ENCODE assay signal across 1 cellular context in the genomic region with DNA sequence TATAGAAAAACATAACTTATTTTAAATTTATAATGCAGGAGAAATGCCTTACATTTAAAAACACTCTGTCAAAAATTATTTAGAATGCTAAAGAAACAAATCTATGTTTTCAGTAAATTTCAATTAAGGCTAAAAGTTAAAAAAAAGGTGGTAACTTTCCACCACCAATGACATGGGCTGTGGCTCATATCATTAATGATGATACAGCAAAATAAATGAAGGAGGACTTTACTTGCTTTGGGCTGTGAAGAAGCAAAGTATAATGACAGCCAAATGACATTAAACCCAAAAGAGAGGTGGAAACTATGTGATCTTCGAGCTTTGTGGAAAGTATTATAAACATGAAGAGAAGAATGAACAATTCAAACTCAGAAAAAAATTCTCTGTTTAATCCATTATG.
A peak's percentile ranks its signal among the peaks of the same experiment; 100 is the strongest.
TF ChIP-seq lines count a peak whose summit lies in the region.

No MANE protein-coding gene starts in this region.

TF ChIP-seq in K562, 482 proteins besides CTCF, POLR2A, EP300 and RAD21 (continued from another document):
- TF ChIP-seq ZNF77 (CRISPR knock-in tag; IDR thresholded peaks at IDR 0.05) (no peak), MAFK (IDR thresholded peaks at IDR 0.05; ENCODE audit: low read length) (peak; percentile 88), TCF7L2 (IDR thresholded peaks at IDR 0.05; ENCODE audit: low read depth, low read length) (no peak), SMAD1 (IDR thresholded peaks at IDR 0.05; ENCODE audit: low read depth, low read length, partially characterized antibody) (no peak), TCF7 (IDR thresholded peaks at IDR 0.05; ENCODE audit: borderline replicate concordance) (no peak), MAFG (tag; conservative IDR thresholded peaks at IDR 0.05) (peak; percentile 86), TCFL5 (CRISPR knock-in tag; conservative IDR thresholded peaks at IDR 0.05) (no peak), ZC3H8 (IDR thresholded peaks at IDR 0.05) (no peak), C11orf30 (IDR thresholded peaks at IDR 0.05; ENCODE audit: low read depth) (peak; percentile 82), MAFF (IDR thresholded peaks at IDR 0.05; ENCODE audit: low read length) (peak; percentile 89), ZNF316 (IDR thresholded peaks at IDR 0.05) (peak; percentile 92), DNMT1 (IDR thresholded peaks at IDR 0.05) (no peak), RFX7 (CRISPR knock-in tag; IDR thresholded peaks at IDR 0.05) (no peak), HCFC1 (IDR thresholded peaks at IDR 0.05; ENCODE audit: low read depth, low read length) (no peak), DIDO1 (tag; IDR thresholded peaks at IDR 0.05; ENCODE audit: low read depth) (no peak), NFE2 (IDR thresholded peaks at IDR 0.05; ENCODE audit: low read depth) (0 out of 2 replicates have a peak, but pooled peaks have one; percentile 22), PRPF4 (IDR thresholded peaks at IDR 0.05; ENCODE audit: insufficient read depth, low read depth, low read length, poor library complexity, severe bottlenecking) (no peak), SIRT6 (IDR thresholded peaks at IDR 0.05; ENCODE audit: low read depth, low read length) (no peak)
- TF ChIP-seq, protein P1, sequence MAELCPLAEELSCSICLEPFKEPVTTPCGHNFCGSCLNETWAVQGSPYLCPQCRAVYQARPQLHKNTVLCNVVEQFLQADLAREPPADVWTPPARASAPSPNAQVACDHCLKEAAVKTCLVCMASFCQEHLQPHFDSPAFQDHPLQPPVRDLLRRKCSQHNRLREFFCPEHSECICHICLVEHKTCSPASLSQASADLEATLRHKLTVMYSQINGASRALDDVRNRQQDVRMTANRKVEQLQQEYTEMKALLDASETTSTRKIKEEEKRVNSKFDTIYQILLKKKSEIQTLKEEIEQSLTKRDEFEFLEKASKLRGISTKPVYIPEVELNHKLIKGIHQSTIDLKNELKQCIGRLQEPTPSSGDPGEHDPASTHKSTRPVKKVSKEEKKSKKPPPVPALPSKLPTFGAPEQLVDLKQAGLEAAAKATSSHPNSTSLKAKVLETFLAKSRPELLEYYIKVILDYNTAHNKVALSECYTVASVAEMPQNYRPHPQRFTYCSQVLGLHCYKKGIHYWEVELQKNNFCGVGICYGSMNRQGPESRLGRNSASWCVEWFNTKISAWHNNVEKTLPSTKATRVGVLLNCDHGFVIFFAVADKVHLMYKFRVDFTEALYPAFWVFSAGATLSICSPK (IDR thresholded peaks at IDR 0.05; ENCODE audit: borderline replicate concordance): no peak
- TF ChIP-seq, protein P2, sequence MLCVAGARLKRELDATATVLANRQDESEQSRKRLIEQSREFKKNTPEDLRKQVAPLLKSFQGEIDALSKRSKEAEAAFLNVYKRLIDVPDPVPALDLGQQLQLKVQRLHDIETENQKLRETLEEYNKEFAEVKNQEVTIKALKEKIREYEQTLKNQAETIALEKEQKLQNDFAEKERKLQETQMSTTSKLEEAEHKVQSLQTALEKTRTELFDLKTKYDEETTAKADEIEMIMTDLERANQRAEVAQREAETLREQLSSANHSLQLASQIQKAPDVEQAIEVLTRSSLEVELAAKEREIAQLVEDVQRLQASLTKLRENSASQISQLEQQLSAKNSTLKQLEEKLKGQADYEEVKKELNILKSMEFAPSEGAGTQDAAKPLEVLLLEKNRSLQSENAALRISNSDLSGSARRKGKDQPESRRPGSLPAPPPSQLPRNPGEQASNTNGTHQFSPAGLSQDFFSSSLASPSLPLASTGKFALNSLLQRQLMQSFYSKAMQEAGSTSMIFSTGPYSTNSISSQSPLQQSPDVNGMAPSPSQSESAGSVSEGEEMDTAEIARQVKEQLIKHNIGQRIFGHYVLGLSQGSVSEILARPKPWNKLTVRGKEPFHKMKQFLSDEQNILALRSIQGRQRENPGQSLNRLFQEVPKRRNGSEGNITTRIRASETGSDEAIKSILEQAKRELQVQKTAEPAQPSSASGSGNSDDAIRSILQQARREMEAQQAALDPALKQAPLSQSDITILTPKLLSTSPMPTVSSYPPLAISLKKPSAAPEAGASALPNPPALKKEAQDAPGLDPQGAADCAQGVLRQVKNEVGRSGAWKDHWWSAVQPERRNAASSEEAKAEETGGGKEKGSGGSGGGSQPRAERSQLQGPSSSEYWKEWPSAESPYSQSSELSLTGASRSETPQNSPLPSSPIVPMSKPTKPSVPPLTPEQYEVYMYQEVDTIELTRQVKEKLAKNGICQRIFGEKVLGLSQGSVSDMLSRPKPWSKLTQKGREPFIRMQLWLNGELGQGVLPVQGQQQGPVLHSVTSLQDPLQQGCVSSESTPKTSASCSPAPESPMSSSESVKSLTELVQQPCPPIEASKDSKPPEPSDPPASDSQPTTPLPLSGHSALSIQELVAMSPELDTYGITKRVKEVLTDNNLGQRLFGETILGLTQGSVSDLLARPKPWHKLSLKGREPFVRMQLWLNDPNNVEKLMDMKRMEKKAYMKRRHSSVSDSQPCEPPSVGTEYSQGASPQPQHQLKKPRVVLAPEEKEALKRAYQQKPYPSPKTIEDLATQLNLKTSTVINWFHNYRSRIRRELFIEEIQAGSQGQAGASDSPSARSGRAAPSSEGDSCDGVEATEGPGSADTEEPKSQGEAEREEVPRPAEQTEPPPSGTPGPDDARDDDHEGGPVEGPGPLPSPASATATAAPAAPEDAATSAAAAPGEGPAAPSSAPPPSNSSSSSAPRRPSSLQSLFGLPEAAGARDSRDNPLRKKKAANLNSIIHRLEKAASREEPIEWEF (CRISPR knock-in tag; IDR thresholded peaks at IDR 0.05): no peak
- TF ChIP-seq, protein P3, sequence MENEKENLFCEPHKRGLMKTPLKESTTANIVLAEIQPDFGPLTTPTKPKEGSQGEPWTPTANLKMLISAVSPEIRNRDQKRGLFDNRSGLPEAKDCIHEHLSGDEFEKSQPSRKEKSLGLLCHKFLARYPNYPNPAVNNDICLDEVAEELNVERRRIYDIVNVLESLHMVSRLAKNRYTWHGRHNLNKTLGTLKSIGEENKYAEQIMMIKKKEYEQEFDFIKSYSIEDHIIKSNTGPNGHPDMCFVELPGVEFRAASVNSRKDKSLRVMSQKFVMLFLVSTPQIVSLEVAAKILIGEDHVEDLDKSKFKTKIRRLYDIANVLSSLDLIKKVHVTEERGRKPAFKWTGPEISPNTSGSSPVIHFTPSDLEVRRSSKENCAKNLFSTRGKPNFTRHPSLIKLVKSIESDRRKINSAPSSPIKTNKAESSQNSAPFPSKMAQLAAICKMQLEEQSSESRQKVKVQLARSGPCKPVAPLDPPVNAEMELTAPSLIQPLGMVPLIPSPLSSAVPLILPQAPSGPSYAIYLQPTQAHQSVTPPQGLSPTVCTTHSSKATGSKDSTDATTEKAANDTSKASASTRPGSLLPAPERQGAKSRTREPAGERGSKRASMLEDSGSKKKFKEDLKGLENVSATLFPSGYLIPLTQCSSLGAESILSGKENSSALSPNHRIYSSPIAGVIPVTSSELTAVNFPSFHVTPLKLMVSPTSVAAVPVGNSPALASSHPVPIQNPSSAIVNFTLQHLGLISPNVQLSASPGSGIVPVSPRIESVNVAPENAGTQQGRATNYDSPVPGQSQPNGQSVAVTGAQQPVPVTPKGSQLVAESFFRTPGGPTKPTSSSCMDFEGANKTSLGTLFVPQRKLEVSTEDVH (IDR thresholded peaks at IDR 0.05; ENCODE audit: low read depth, partially characterized antibody): no peak
- TF ChIP-seq, protein P4, sequence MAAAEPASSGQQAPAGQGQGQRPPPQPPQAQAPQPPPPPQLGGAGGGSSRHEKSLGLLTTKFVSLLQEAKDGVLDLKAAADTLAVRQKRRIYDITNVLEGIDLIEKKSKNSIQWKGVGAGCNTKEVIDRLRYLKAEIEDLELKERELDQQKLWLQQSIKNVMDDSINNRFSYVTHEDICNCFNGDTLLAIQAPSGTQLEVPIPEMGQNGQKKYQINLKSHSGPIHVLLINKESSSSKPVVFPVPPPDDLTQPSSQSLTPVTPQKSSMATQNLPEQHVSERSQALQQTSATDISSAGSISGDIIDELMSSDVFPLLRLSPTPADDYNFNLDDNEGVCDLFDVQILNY (CRISPR knock-in tag; IDR thresholded peaks at IDR 0.05): no peak
- TF ChIP-seq, protein P5, sequence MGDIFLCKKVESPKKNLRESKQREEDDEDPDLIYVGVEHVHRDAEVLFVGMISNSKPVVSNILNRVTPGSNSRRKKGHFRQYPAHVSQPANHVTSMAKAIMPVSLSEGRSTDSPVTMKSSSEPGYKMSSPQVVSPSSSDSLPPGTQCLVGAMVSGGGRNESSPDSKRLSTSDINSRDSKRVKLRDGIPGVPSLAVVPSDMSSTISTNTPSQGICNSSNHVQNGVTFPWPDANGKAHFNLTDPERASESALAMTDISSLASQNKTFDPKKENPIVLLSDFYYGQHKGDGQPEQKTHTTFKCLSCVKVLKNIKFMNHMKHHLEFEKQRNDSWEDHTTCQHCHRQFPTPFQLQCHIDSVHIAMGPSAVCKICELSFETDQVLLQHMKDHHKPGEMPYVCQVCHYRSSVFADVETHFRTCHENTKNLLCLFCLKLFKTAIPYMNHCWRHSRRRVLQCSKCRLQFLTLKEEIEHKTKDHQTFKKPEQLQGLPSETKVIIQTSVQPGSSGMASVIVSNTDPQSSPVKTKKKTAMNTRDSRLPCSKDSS (IDR thresholded peaks at IDR 0.05; ENCODE audit: low read depth, partially characterized antibody): no peak
- TF ChIP-seq, protein P6, sequence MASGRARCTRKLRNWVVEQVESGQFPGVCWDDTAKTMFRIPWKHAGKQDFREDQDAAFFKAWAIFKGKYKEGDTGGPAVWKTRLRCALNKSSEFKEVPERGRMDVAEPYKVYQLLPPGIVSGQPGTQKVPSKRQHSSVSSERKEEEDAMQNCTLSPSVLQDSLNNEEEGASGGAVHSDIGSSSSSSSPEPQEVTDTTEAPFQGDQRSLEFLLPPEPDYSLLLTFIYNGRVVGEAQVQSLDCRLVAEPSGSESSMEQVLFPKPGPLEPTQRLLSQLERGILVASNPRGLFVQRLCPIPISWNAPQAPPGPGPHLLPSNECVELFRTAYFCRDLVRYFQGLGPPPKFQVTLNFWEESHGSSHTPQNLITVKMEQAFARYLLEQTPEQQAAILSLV (tag; IDR thresholded peaks at IDR 0.05): no peak
- TF ChIP-seq, protein P7, sequence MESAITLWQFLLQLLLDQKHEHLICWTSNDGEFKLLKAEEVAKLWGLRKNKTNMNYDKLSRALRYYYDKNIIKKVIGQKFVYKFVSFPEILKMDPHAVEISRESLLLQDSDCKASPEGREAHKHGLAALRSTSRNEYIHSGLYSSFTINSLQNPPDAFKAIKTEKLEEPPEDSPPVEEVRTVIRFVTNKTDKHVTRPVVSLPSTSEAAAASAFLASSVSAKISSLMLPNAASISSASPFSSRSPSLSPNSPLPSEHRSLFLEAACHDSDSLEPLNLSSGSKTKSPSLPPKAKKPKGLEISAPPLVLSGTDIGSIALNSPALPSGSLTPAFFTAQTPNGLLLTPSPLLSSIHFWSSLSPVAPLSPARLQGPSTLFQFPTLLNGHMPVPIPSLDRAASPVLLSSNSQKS (CRISPR knock-in tag; IDR thresholded peaks at IDR 0.05): no peak
- TF ChIP-seq, protein P8, sequence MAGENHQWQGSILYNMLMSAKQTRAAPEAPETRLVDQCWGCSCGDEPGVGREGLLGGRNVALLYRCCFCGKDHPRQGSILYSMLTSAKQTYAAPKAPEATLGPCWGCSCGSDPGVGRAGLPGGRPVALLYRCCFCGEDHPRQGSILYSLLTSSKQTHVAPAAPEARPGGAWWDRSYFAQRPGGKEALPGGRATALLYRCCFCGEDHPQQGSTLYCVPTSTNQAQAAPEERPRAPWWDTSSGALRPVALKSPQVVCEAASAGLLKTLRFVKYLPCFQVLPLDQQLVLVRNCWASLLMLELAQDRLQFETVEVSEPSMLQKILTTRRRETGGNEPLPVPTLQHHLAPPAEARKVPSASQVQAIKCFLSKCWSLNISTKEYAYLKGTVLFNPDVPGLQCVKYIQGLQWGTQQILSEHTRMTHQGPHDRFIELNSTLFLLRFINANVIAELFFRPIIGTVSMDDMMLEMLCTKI (IDR thresholded peaks at IDR 0.05; ENCODE audit: partially characterized antibody): no peak
- TF ChIP-seq, protein P9, sequence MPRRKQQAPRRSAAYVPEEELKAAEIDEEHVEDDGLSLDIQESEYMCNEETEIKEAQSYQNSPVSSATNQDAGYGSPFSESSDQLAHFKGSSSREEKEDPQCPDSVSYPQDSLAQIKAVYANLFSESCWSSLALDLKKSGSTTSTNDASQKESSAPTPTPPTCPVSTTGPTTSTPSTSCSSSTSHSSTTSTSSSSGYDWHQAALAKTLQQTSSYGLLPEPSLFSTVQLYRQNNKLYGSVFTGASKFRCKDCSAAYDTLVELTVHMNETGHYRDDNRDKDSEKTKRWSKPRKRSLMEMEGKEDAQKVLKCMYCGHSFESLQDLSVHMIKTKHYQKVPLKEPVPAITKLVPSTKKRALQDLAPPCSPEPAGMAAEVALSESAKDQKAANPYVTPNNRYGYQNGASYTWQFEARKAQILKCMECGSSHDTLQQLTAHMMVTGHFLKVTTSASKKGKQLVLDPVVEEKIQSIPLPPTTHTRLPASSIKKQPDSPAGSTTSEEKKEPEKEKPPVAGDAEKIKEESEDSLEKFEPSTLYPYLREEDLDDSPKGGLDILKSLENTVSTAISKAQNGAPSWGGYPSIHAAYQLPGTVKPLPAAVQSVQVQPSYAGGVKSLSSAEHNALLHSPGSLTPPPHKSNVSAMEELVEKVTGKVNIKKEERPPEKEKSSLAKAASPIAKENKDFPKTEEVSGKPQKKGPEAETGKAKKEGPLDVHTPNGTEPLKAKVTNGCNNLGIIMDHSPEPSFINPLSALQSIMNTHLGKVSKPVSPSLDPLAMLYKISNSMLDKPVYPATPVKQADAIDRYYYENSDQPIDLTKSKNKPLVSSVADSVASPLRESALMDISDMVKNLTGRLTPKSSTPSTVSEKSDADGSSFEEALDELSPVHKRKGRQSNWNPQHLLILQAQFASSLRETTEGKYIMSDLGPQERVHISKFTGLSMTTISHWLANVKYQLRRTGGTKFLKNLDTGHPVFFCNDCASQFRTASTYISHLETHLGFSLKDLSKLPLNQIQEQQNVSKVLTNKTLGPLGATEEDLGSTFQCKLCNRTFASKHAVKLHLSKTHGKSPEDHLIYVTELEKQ (CRISPR knock-in tag; IDR thresholded peaks at IDR 0.05): no peak
TF ChIP-seq in K562: peak in this region for 6.
